In genomic region chr5:32586251-32586642, GRCh38 we compare ENCODE assay signal across 8 cellular contexts. TPM values are rescaled to one million over a fixed set of nuclear protein-coding genes. Genes with fewer than 3 reads are reported as not detected.
A peak's percentile ranks its signal among the peaks of the same experiment; 100 is the strongest.
DNase-seq lines count a peak whose midpoint lies in the region; ATAC-seq and TF ChIP-seq lines count a peak whose summit lies in the region.

No MANE protein-coding gene starts in this region.

- no peaks in the 10 kb centered on the region for H3K27me3 ChIP-seq in DND-41 (ENCODE audit: insufficient read depth, low read length, poor library complexity)
- no peaks in the 10 kb centered on the region for H3K27me3 ChIP-seq in breast epithelium

- peak overlapping the region; percentile 94 to 98 (median 97) for H3K27ac Mint-ChIP-seq in naive B cell

- H3K27ac ChIP-seq in DND-41 (ENCODE audit: low read length): peak overlapping the region; percentile 93
- peak overlapping the region; percentile 98 to 100 for H3K27ac ChIP-seq in breast epithelium

- intact Hi-C loops in breast epithelium (cut with DNase I; ENCODE audit: low total_unique reads): loop anchor here (10.0 kb wide), 1 partner anchor 101 kb away; no protein-coding TSS in a partner anchor

- H3K36me3 Mint-ChIP-seq in naive B cell: peaks cover 0 to 14% of the 10 kb centered on the region in 2 donors

- H3K79me2 ChIP-seq in DND-41 (ENCODE audit: insufficient read depth, low read length): peaks cover 58% of the 10 kb centered on the region

- H3K9me3 ChIP-seq in DND-41 (ENCODE audit: insufficient read depth, low read length, severe bottlenecking) (no peaks in the 10 kb centered on the region), breast epithelium (peaks cover 0 to 5% of the 10 kb centered on the region in 2 donors)

- TF ChIP-seq CTCF in DND-41 (IDR thresholded peaks at IDR 0.05; ENCODE audit: borderline replicate concordance, extremely low read depth, low read length, poor library complexity, severe bottlenecking) (no peak), breast epithelium (IDR thresholded peaks at IDR 0.05) (no peak)

- peak overlapping the region; percentile 98 for H3K9ac ChIP-seq in DND-41 (ENCODE audit: low read depth, low read length)

- peaks cover 43 to 75% (median 70%) of the 10 kb centered on the region in 3 donors for H3K4me1 Mint-ChIP-seq in naive B cell

- no peak for DNase-seq in DND-41
- DNase-seq in breast epithelium (ENCODE audit: low spot score in 2 of 2): no peak
- no peak for DNase-seq in naive B cell
- no peak for DNase-seq in dedifferentiated amniotic fluid mesenchymal stem cell (ENCODE audit: extremely low spot score)
- DNase-seq in DMS53 treated with DMSO at 0.1 percent for 48 hours (lab: John Stamatoyannopoulos, UW; ENCODE audit: unreplicated experiment): no peak
- no peak for DNase-seq in RPMI8226

- no peaks in the 10 kb centered on the region for H3K27me3 Mint-ChIP-seq in naive B cell

- TF ChIP-seq POLR2A in breast epithelium (IDR thresholded peaks at IDR 0.05): no peak

- ATAC-seq in DND-41 (ENCODE audit: insufficient read depth, low read depth) (no peak), HG03432 (IDR thresholded peaks at IDR 0.05; ENCODE audit: unreplicated experiment) (peak; percentile 20), naive B cell (ENCODE audit: low read depth in 2 of 2) (peak in 1 of 2 donors; percentile 6), GM18861 (IDR thresholded peaks at IDR 0.05; ENCODE audit: unreplicated experiment) (no peak)

- H3K4me3 ChIP-seq in DND-41 (ENCODE audit: low read depth in 1 of 2, low read length in 2 of 2) (peak overlapping the region; percentile 72 to 99), breast epithelium (peak overlapping the region; percentile 89 to 100 (median 99))

- H2AFZ ChIP-seq in DND-41 (ENCODE audit: low read depth, low read length): peak overlapping the region; percentile 76

- H4K20me1 ChIP-seq in DND-41 (ENCODE audit: insufficient read depth, low read length): peaks cover 44% of the 10 kb centered on the region

- peaks cover 0 to 2% (median 0%) of the 10 kb centered on the region in 7 donors for H3K9me3 Mint-ChIP-seq in naive B cell

- peak overlapping the region; percentile 71 for H3K4me2 ChIP-seq in DND-41 (ENCODE audit: insufficient read depth, low read length)

- H3K4me1 ChIP-seq in DND-41 (ENCODE audit: insufficient read depth, low read length) (peaks cover 54% of the 10 kb centered on the region), breast epithelium (peaks cover 4 to 5% of the 10 kb centered on the region in 2 donors)

- H3K36me3 ChIP-seq in DND-41 (ENCODE audit: insufficient read depth, low read length): peaks cover 34% of the 10 kb centered on the region
- H3K36me3 ChIP-seq in breast epithelium: no peaks in the 10 kb centered on the region

- H3K4me3 Mint-ChIP-seq in naive B cell: peak overlapping the region; percentile 92 to 98 (median 95)

RNA-seq across cellular contexts. Expression of gene SUB1, which starts 0.9 kb away (rescaled TPM):
- 100 to 1,000 TPM; 152 to 230 (median 201) TPM for total RNA-seq in breast epithelium
- 100 to 1,000 TPM; 393 to 545 (median 438) TPM for polyA plus RNA-seq in naive B cell (ENCODE audit: low read depth in 6 of 6)
